19 cellular contexts compared by ENCODE assay signal in genomic region chr5:54363669-54364068, GRCh38. TPM values are rescaled to one million over a fixed set of nuclear protein-coding genes. Genes with fewer than 3 reads are reported as not detected.
DNase-seq lines count a peak whose midpoint lies in the region; ATAC-seq, FAIRE-seq and TF ChIP-seq lines count a peak whose summit lies in the region.
"Had no signal": no experiment of that assay in that cellular context is flagged by ENCODE, and none has a peak within 500 bp of the region (broad histone marks: within the 10 kb centered on the region; RNA-seq: fewer than 3 reads in every experiment).

No MANE protein-coding gene starts in this region.

- no peaks in the 10 kb centered on the region for H3K36me3 Mint-ChIP-seq in T-cell

- peak; percentile 65 for DNase-seq in EL
- peak; percentile 86 for DNase-seq in M059J (ENCODE audit: low read depth)
- DNase-seq in bronchial epithelial cell (ENCODE audit: low read depth), result peak; percentile 44
- no peak for DNase-seq in osteoblast (ENCODE audit: insufficient read length, low spot score, missing footprints)
- no peak for DNase-seq in left colon
- DNase-seq in aorta, result no peak
- DNase-seq in T-cell, result no peak
- DNase-seq: DMS153, GOT3, KG1, MM.1S, NCI-H1930, NCI-H2171, NCI-H510A, SJCRH30, T-helper 1 cell had no signal

- H3K36me3 ChIP-seq in bronchial epithelial cell (ENCODE audit: control insufficient read depth, insufficient read depth, low read length), result no peaks in the 10 kb centered on the region
- H3K36me3 ChIP-seq in osteoblast (ENCODE audit: insufficient read depth, low read length), result no peaks in the 10 kb centered on the region
- no peaks in the 10 kb centered on the region for H3K36me3 ChIP-seq in aorta (ENCODE audit: control insufficient read depth in 1 of 2, insufficient read depth in 2 of 2, low read length in 1 of 2)
- H3K36me3 ChIP-seq: BLaER1 treated with 17β-estradiol and CSF1 and Interleukin-3, amounts not matched to agents 10 nM and 100 nM; SJCRH30 had no signal

- no peak for FAIRE-seq in bronchial epithelial cell (lab: Jason Lieb, UNC)
- FAIRE-seq: GM12891, RCC 7860 had no signal

- no peaks in the 10 kb centered on the region for H4K20me1 ChIP-seq in osteoblast (ENCODE audit: insufficient read depth, low read length)
- H4K20me1 ChIP-seq: BLaER1 treated with 17β-estradiol and CSF1 and Interleukin-3, amounts not matched to agents 10 nM and 100 nM had no signal

- H3K27ac ChIP-seq in osteoblast (ENCODE audit: low read depth, low read length), result peak overlapping the region; percentile 29
- no peak overlapping the region for H3K27ac ChIP-seq in aorta (ENCODE audit: low read depth in 1 of 2, low read length in 2 of 2)
- H3K27ac ChIP-seq: BLaER1 treated with 17β-estradiol and CSF1 and Interleukin-3, amounts not matched to agents 10 nM and 100 nM; SJCRH30 had no signal

- no peak overlapping the region for H3K27ac Mint-ChIP-seq in T-cell

- H3K4me3 Mint-ChIP-seq in T-cell, result no peak overlapping the region

- H3K4me1 ChIP-seq in osteoblast (ENCODE audit: insufficient read depth, low read length) (peaks cover 45% of the 10 kb centered on the region), aorta (ENCODE audit: control insufficient read depth in 1 of 2, insufficient read depth in 2 of 2, low read length in 2 of 2) (peaks cover 0 to 1% of the 10 kb centered on the region in 2 donors)
- H3K4me1 ChIP-seq: SJCRH30 had no signal

- peaks cover 16 to 28% of the 10 kb centered on the region in 2 donors for H3K27me3 Mint-ChIP-seq in T-cell

- H3K4me2 ChIP-seq in osteoblast (ENCODE audit: insufficient read depth, low read length), result no peak overlapping the region
- H3K4me2 ChIP-seq: BLaER1 treated with 17β-estradiol and CSF1 and Interleukin-3, amounts not matched to agents 10 nM and 100 nM had no signal

- no peak for TF ChIP-seq CTCF in bronchial epithelial cell (IDR thresholded peaks at IDR 0.05; ENCODE audit: insufficient read depth, low read length, severe bottlenecking)
- TF ChIP-seq CTCF in osteoblast (IDR thresholded peaks at IDR 0.05; ENCODE audit: extremely low read depth, low read depth, low read length), result no peak

- H2AFZ ChIP-seq in osteoblast (ENCODE audit: low read length), result no peak overlapping the region

- H3K4me1 Mint-ChIP-seq in T-cell, result no peaks in the 10 kb centered on the region

- H3K27me3 ChIP-seq in bronchial epithelial cell (ENCODE audit: control insufficient read depth, insufficient read depth, low read length), result no peaks in the 10 kb centered on the region
- no peaks in the 10 kb centered on the region for H3K27me3 ChIP-seq in osteoblast (ENCODE audit: insufficient read depth, low read length)
- H3K27me3 ChIP-seq in aorta (ENCODE audit: control insufficient read depth in 1 of 2, insufficient read depth in 2 of 2, low read length in 1 of 2), result no peaks in the 10 kb centered on the region
- H3K27me3 ChIP-seq: BLaER1 treated with 17β-estradiol and CSF1 and Interleukin-3, amounts not matched to agents 10 nM and 100 nM; SJCRH30 had no signal

- no peak overlapping the region for H3K4me3 ChIP-seq in bronchial epithelial cell (ENCODE audit: low read depth, low read length)
- no peak overlapping the region for H3K4me3 ChIP-seq in osteoblast (ENCODE audit: insufficient read depth, low read length)
- H3K4me3 ChIP-seq in aorta (ENCODE audit: low read length in 2 of 2), result no peak overlapping the region
- H3K4me3 ChIP-seq: BLaER1 treated with 17β-estradiol and CSF1 and Interleukin-3, amounts not matched to agents 10 nM and 100 nM; SJCRH30 had no signal

- ATAC-seq in left colon (no peak), aorta (ENCODE audit: low FRiP score) (no peak), T-cell (replicated peaks in 1 of 4) (no peak)

- no peaks in the 10 kb centered on the region for H3K79me2 ChIP-seq in osteoblast (ENCODE audit: insufficient read depth, low read length)

- POLR2A ChIA-PET in T-cell (lab: Charles Lee), result no interaction called here

- H3K9me3 ChIP-seq in osteoblast (ENCODE audit: low read depth, low read length) (no peaks in the 10 kb centered on the region), aorta (ENCODE audit: control insufficient read depth, low read length) (no peaks in the 10 kb centered on the region)
- H3K9me3 ChIP-seq: SJCRH30 had no signal

- intact Hi-C loops in left colon (cut with DNase I, micrococcal nuclease), result no loop called here
- intact Hi-C loops in aorta (cut with DNase I), result no loop called here

- H3K9me3 Mint-ChIP-seq in T-cell, result peaks cover 0 to 4% (median 0%) of the 10 kb centered on the region in 3 donors

- CTCF ChIA-PET in T-cell (lab: Charles Lee), result no interaction called here

RNA-seq across cellular contexts. Expression of gene ARL15, which starts 53.3 kb away (rescaled TPM):
- 7.9 and 20.6 TPM in 2 replicates for total RNA-seq in M059J (2014; rRNA removed; shearing (Covaris generic))
- total RNA-seq in bronchial epithelial cell (13.7 and 19.1 TPM in 2 replicates), osteoblast (25.3 and 29.8 TPM in 2 replicates), left colon (10 to 100 TPM; 25.2 to 27.2 TPM), aorta (10 to 100 TPM; 27.9 to 44.7 TPM), T-cell (10 to 100 TPM; 10.7 to 21.6 (median 11.7) TPM)
- polyA plus RNA-seq in aorta, result 10 to 100 TPM in 1 of 2 donors, 1 to 10 TPM in 1; 7.4 to 11.6 TPM

Comparison
In these comparisons a context has a peak if more than half of its experiments do, and no peak if none do; other contexts are left out.
1. DNase-seq: peak in EL (single experiment), M059J (single experiment) and bronchial epithelial cell (single experiment); none in osteoblast (single experiment), left colon (0 of 2), aorta (0 of 2) and T-cell (0 of 34).